In the genomic region with DNA sequence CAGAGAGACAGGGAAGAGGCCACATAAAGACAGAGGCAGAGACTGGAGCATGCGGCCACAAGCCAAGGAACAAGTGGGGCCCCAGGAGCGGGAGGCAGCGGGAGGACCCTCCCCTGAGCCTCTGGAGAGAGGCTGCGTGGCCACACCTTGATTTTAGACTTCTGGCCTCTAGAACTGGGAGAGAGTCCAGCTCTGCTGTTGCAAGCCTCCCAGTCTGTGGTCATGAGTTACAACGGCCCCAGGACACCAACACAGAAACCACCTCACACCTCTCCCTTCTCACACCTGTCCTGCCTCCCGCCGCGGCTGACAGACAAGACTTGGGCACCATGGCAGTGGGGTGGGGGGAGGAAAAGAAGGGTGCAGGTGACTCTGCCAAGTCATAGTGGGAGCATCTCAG, we compare ENCODE assay signal across 8 cellular contexts. TPM values are rescaled to one million over a fixed set of nuclear protein-coding genes. Genes with fewer than 3 reads are reported as not detected.
DNase-seq lines count a peak whose midpoint lies in the region; FAIRE-seq and TF ChIP-seq lines count a peak whose summit lies in the region.

No MANE protein-coding gene starts in this region.

- no peak overlapping the region for H3K27ac ChIP-seq in HUES6 (ENCODE audit: low read depth, low read length)
- no peak overlapping the region for H3K27ac ChIP-seq in breast epithelium
- H3K27ac ChIP-seq in muscle layer of duodenum (ENCODE audit: low read length) = no peak overlapping the region

- no peak for TF ChIP-seq CTCF in AG09319 (IDR thresholded peaks at IDR 0.05; ENCODE audit: low read depth, low read length)
- TF ChIP-seq CTCF in breast epithelium (IDR thresholded peaks at IDR 0.05) = no peak
- TF ChIP-seq CTCF in D721Med (IDR thresholded peaks at IDR 0.05; ENCODE audit: insufficient read depth, missing control alignments) = no peak

- H3K4me1 ChIP-seq in HUES6 (ENCODE audit: control insufficient read depth, insufficient read depth, low read length) (peaks cover 7% of the 10 kb centered on the region; the same call in 1 of the 2 replicates), breast epithelium (peaks cover 0 to 21% of the 10 kb centered on the region in 2 donors), muscle layer of duodenum (ENCODE audit: control insufficient read depth in 1 of 2, insufficient read depth in 2 of 2, low read length in 2 of 2) (peaks cover 8 to 42% of the 10 kb centered on the region in 2 donors)

- H3K36me3 ChIP-seq in HUES6 (ENCODE audit: control insufficient read depth, insufficient read depth, low read length) (peaks cover 46% of the 10 kb centered on the region), breast epithelium (no peaks in the 10 kb centered on the region), muscle layer of duodenum (ENCODE audit: control insufficient read depth in 1 of 2, insufficient read depth in 2 of 2, low read length in 2 of 2) (peaks cover 17 to 26% of the 10 kb centered on the region in 2 donors)

- intact Hi-C loops in breast epithelium (cut with DNase I; ENCODE audit: low total_unique reads) = no loop called here

- H3K4me3 ChIP-seq in HUES6 (ENCODE audit: low read depth, low read length) (peak overlapping the region; percentile 80), breast epithelium (peak overlapping the region in 2 of 3 donors; percentile 95 to 100), muscle layer of duodenum (ENCODE audit: low read depth in 1 of 2, low read length in 2 of 2) (peak overlapping the region; percentile 35 to 93)

- H3K9ac ChIP-seq in HUES6 (ENCODE audit: low read length) = peak overlapping the region; percentile 17

- H3K9me3 ChIP-seq in HUES6 (ENCODE audit: control insufficient read depth, insufficient read depth, low read depth, low read length) (no peaks in the 10 kb centered on the region), breast epithelium (no peaks in the 10 kb centered on the region), muscle layer of duodenum (ENCODE audit: control insufficient read depth in 1 of 2, low read length in 2 of 2) (no peaks in the 10 kb centered on the region)

- FAIRE-seq in D721Med (lab: Jason Lieb, UNC) = no peak

- H3K27me3 ChIP-seq in HUES6 (ENCODE audit: control insufficient read depth, insufficient read depth, low read length) = no peaks in the 10 kb centered on the region
- no peaks in the 10 kb centered on the region for H3K27me3 ChIP-seq in breast epithelium
- no peaks in the 10 kb centered on the region for H3K27me3 ChIP-seq in muscle layer of duodenum (ENCODE audit: low read depth, low read length)

- no peak for TF ChIP-seq POLR2A in breast epithelium (IDR thresholded peaks at IDR 0.05)

- DNase-seq in AG09319 (ENCODE audit: extremely low read depth, low read depth) = peak; percentile 20
- no peak for DNase-seq in breast epithelium (ENCODE audit: low spot score in 2 of 2)
- no peak for DNase-seq in D721Med (ENCODE audit: insufficient read length, low spot score)
- DNase-seq in activated gamma-delta T cell treated with Interleukin-2 at 50 U/mL for 16 hours = no peak
- DNase-seq in glomerular visceral epithelial cell (ENCODE audit: extremely low spot score) = no peak
- DNase-seq in NCI-H1694 treated with DMSO at 0.1 percent for 48 hours (lab: John Stamatoyannopoulos, UW) = no peak

RNA-seq across cellular contexts. Expression of a gene that starts 2.2 kb away (rescaled TPM):
- total RNA-seq in breast epithelium = 1 to 10 TPM; 6.2 to 8.5 (median 8.2) TPM

RNA-seq across cellular contexts. Expression of a gene that starts 27.0 kb away (rescaled TPM):
- 10 to 100 TPM; 31.4 to 37.0 (median 35.1) TPM for total RNA-seq in breast epithelium

RNA-seq across cellular contexts. Expression of a gene that starts 27.0 kb away (rescaled TPM):
- total RNA-seq in breast epithelium = 10 to 100 TPM; 23.7 to 54.4 (median 36.0) TPM

RNA-seq across cellular contexts. Expression of a gene that starts 37.5 kb away (rescaled TPM):
- total RNA-seq in breast epithelium = 1 to 10 TPM; 4.6 to 7.5 (median 6.7) TPM

RNA-seq across cellular contexts. Expression of a gene that starts 45.4 kb away (rescaled TPM):
- total RNA-seq in breast epithelium = 10 to 100 TPM; 41.9 to 55.1 (median 42.9) TPM
